Comparison of ENCODE assay signal across 14 cellular contexts in genomic region chr16:28027055-28027454, GRCh38. TPM values are rescaled to one million over a fixed set of nuclear protein-coding genes. Genes with fewer than 3 reads are reported as not detected.
A peak's percentile ranks its signal among the peaks of the same experiment; 100 is the strongest.
DNase-seq lines count a peak whose midpoint lies in the region; TF ChIP-seq lines count a peak whose summit lies in the region.
"Had no signal": no experiment of that assay in that cellular context is flagged by ENCODE, and none has a peak within 500 bp of the region (broad histone marks: within the 10 kb centered on the region; RNA-seq: fewer than 3 reads in every experiment).

No MANE protein-coding gene starts in this region.

- H3K27me3 ChIP-seq in A673 (replicated peaks; ENCODE audit: insufficient read depth, low read depth, low read length, poor library complexity): peaks cover 6% of the 10 kb centered on the region
- peaks cover 4% of the 10 kb centered on the region for H3K27me3 ChIP-seq in neural progenitor cell
- H3K27me3 ChIP-seq: BLaER1 had no signal

- DNase-seq in A673 (ENCODE audit: low spot score) (peak; percentile 14), HEK293T (ENCODE audit: extremely low spot score) (no peak), SK-MEL-5 (ENCODE audit: low read depth, low spot score) (peak; percentile 11), neural progenitor cell (ENCODE audit: low spot score) (no peak), OCI-M1 (lab: John Stamatoyannopoulos, UW) (no peak), iPS-NIHi7 (ENCODE audit: extremely low spot score) (no peak)
- DNase-seq in activated CD4-positive, CD25-positive, alpha-beta regulatory T cell treated with anti-CD3 and anti-CD28 coated beads, Interleukin-2, amount 50 U/mL, for 72 hours: no peak
- DNase-seq: AML-193; Caco-2; CD8-positive, alpha-beta memory T cell; DND-41; GF-D8 had no signal

- CTCF ChIA-PET in A673 (lab: Charles Lee): no interaction called here
- CTCF ChIA-PET in HEK293T (lab: Yijun Ruan, JAX): no interaction called here

- no peak overlapping the region for H3K27ac Mint-ChIP-seq in neural progenitor cell
- H3K27ac Mint-ChIP-seq: CD8-positive, alpha-beta memory T cell had no signal

- no peaks in the 10 kb centered on the region for H3K9me3 Mint-ChIP-seq in neural progenitor cell

- intact Hi-C loops in A673 (cut with micrococcal nuclease; ENCODE audit: unreplicated experiment): no loop called here

- H3K79me2 ChIP-seq in neural progenitor cell (ENCODE audit: low read depth): no peaks in the 10 kb centered on the region

- no peaks in the 10 kb centered on the region for H3F3A ChIP-seq in neural progenitor cell (ENCODE audit: low read depth)

- in situ Hi-C loops in SK-MEL-5 (cut with HindIII; ENCODE audit: low pct_unique_long_range_greater_than_20kb, low sequenced_read_pairs): no loop called here

- peaks cover 6% of the 10 kb centered on the region for H3K27me3 Mint-ChIP-seq in neural progenitor cell (ENCODE audit: insufficient read depth, low read depth)

- no peak overlapping the region for H2AFZ ChIP-seq in neural progenitor cell (replicated peaks)

- H3K9me3 ChIP-seq in A673 (ENCODE audit: low read depth, low read length, poor library complexity, severe bottlenecking) (no peaks in the 10 kb centered on the region), neural progenitor cell (ENCODE audit: low read depth) (no peaks in the 10 kb centered on the region)
- H3K9me3 ChIP-seq: BLaER1, Caco-2 had no signal

- BruUV-seq in A673 (replicated peaks; lab: Mats Ljungman, UMichigan): no TSS peak

- peaks cover 6% of the 10 kb centered on the region for H3K4me1 Mint-ChIP-seq in neural progenitor cell
- H3K4me1 Mint-ChIP-seq: CD8-positive, alpha-beta memory T cell had no signal

- H3K36me3 ChIP-seq in A673 (ENCODE audit: insufficient read depth, low read length, poor library complexity, severe bottlenecking) (no peaks in the 10 kb centered on the region), neural progenitor cell (no peaks in the 10 kb centered on the region)
- H3K36me3 ChIP-seq: BLaER1 had no signal

- no peak for TF ChIP-seq CTCF in A673 (conservative IDR thresholded peaks at IDR 0.05; ENCODE audit: low read depth, low read length)
- TF ChIP-seq CTCF in neural progenitor cell (IDR thresholded peaks at IDR 0.05): no peak

- no peak overlapping the region for H3K4me2 ChIP-seq in neural progenitor cell
- H3K4me2 ChIP-seq: BLaER1 had no signal

- H3K4me1 ChIP-seq in A673 (ENCODE audit: insufficient read depth, low read length, poor library complexity, severe bottlenecking): no peaks in the 10 kb centered on the region
- peaks cover 6% of the 10 kb centered on the region for H3K4me1 ChIP-seq in neural progenitor cell
- H3K4me1 ChIP-seq: Caco-2 had no signal

- H4K20me1 ChIP-seq in neural progenitor cell (ENCODE audit: low read depth): no peaks in the 10 kb centered on the region
- H4K20me1 ChIP-seq: BLaER1 had no signal

- POLR2A ChIA-PET in A673 (lab: Charles Lee; ENCODE audit: low non-redundant PET): no interaction called here
- POLR2A ChIA-PET in HEK293T (lab: Yijun Ruan, JAX): no interaction called here

- H3K27ac ChIP-seq in A673 (ENCODE audit: low read depth, low read length, poor library complexity, severe bottlenecking) (no peak overlapping the region), neural progenitor cell (no peak overlapping the region)
- H3K27ac ChIP-seq: BLaER1 had no signal

- no peak overlapping the region for H3K4me3 ChIP-seq in A673 (ENCODE audit: low read depth, low read length, poor library complexity, severe bottlenecking)
- no peak overlapping the region for H3K4me3 ChIP-seq in neural progenitor cell
- H3K4me3 ChIP-seq: BLaER1 had no signal

- no peak overlapping the region for H3K9ac ChIP-seq in neural progenitor cell
- H3K9ac ChIP-seq: BLaER1 had no signal

- H3K4me3 Mint-ChIP-seq in neural progenitor cell: peak overlapping the region; percentile 43
- H3K4me3 Mint-ChIP-seq: CD8-positive, alpha-beta memory T cell had no signal

- H3K36me3 Mint-ChIP-seq in neural progenitor cell: no peaks in the 10 kb centered on the region
- H3K36me3 Mint-ChIP-seq: CD8-positive, alpha-beta memory T cell had no signal

TF ChIP-seq in HEK293T, 16 proteins besides CTCF, POLR2A, EP300 and RAD21:
- TF ChIP-seq LEF1 (IDR thresholded peaks at IDR 0.05; ENCODE audit: borderline replicate concordance) (no peak), L3MBTL2 (conservative IDR thresholded peaks at IDR 0.05) (peak; percentile 35; the same call in 1 of the 2 replicates), ELF4 (IDR thresholded peaks at IDR 0.05) (no peak), ARNT (IDR thresholded peaks at IDR 0.05) (no peak), TARDBP (IDR thresholded peaks at IDR 0.05) (no peak), FOXK2 (IDR thresholded peaks at IDR 0.05) (no peak), FOXA1 (IDR thresholded peaks at IDR 0.05) (no peak), SP1 (IDR thresholded peaks at IDR 0.05) (no peak)

RNA-seq across cellular contexts. Expression of gene GSG1L, which starts 36.5 kb away (rescaled TPM):
- total RNA-seq in A673 (2021): 0.26 TPM in 1 of 2 replicates, not detected in the other
- not detected in 2 replicates for total RNA-seq in SK-MEL-5 (2014; rRNA removed; shearing (Covaris generic))
- 0.44 TPM in 1 of 2 replicates, not detected in the other for polyA plus RNA-seq in SK-MEL-5 (2015; cell fraction: cytosol; rRNA removed)
- polyA plus RNA-seq in SK-MEL-5 (2015; cell fraction: nucleus; rRNA removed): not detected in 2 replicates
- not detected in 2 replicates for total RNA-seq in neural progenitor cell (ENCODE audit: low replicate concordance)
- total RNA-seq: Caco-2, HT-29 had no signal
- polyA plus RNA-seq: CD8-positive, alpha-beta memory T cell had no signal

Comparison
In these comparisons a context has a peak if more than half of its experiments do, and no peak if none do; other contexts are left out.
1. DNase-seq: peak in A673 (single experiment) and SK-MEL-5 (single experiment); none in HEK293T (single experiment), neural progenitor cell (single experiment), activated CD4-positive, CD25-positive, alpha-beta regulatory T cell treated with anti-CD3 and anti-CD28 coated beads, Interleukin-2, amount 50 U/mL, for 72 hours (single experiment), OCI-M1 (single experiment) and iPS-NIHi7 (single experiment).